Comparison of ENCODE assay signal across 9 cellular contexts in the genomic region with DNA sequence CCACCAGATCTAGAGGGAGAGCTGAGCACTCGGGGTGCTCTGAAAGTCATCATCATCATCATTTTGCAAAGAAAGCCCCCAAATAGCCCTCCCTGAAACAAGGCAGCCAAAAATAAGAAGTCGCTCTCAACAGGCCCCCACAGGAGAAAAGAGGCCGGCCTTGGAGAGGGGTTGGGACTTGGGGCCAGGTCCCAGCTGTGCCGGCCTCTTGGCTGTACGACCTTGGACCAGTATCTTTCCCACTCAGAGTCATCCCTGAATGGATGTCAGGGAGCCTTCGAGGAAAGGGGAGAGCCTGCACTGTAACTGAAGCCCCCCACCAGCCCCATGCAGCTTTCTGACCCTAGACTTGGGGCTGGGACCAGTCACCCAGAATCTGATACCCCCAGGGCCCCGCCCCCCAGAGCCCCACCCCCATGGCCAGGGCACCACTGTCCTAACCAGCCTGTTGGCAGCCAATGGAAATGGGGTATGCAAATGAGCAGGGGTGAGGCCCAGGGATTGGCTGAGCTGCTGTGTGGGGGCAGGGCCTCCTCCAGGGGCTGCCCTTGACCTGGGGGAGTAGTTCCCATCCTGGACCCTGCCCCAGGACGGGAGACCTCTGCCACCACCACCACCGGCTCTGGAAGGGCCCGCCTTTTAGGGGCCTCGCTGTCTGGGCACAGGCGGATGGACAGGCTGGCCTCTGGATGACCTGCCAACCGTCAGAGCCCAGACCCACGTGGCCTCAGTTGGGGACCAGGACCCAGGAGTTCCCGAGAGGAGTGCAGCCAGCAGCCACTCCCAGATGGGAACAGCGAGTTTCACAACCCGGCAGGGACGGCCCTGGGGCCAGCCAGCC. TPM values are rescaled to one million over a fixed set of nuclear protein-coding genes. Genes with fewer than 3 reads are reported as not detected.
DNase-seq lines count a peak whose midpoint lies in the region; ATAC-seq and TF ChIP-seq lines count a peak whose summit lies in the region.
"Had no signal": no experiment of that assay in that cellular context is flagged by ENCODE, and none has a peak within 500 bp of the region (broad histone marks: within the 10 kb centered on the region; RNA-seq: fewer than 3 reads in every experiment).

No MANE protein-coding gene starts in this region.

- TF ChIP-seq CTCF in natural killer cell (IDR thresholded peaks at IDR 0.05) = no peak

- H3K79me2 ChIP-seq in trophoblast cell (ENCODE audit: control insufficient read depth, insufficient read depth, low read length, poor library complexity) = no peaks in the 10 kb centered on the region

- H3K9me3 Mint-ChIP-seq in natural killer cell = no peaks in the 10 kb centered on the region

- H2AK5ac ChIP-seq in trophoblast cell (ENCODE audit: low read length) = no peak overlapping the region

- H3K79me1 ChIP-seq in trophoblast cell (ENCODE audit: low read length) = no peaks in the 10 kb centered on the region

- no peak overlapping the region for H2AFZ ChIP-seq in trophoblast cell (ENCODE audit: insufficient read depth, low read length, poor library complexity)

- H4K12ac ChIP-seq in trophoblast cell (ENCODE audit: low read depth, low read length) = no peak overlapping the region

- no peak overlapping the region for H2BK120ac ChIP-seq in trophoblast cell (ENCODE audit: insufficient read depth, low read length, poor library complexity)

- no peak overlapping the region for H3K4me3 ChIP-seq in trophoblast cell (ENCODE audit: low read depth, low read length)

- no CpG with 5 or more reads among the region's 18 CpGs for WGBS in trophoblast cell (ENCODE audit: extremely low coverage, insufficient coverage, insufficient read length)

- H3K4me1 Mint-ChIP-seq in natural killer cell = peaks cover 56 to 77% of the 10 kb centered on the region in 2 donors

- H3K18ac ChIP-seq in trophoblast cell (ENCODE audit: low read length) = no peak overlapping the region

- H4K91ac ChIP-seq in trophoblast cell (ENCODE audit: low read depth, low read length) = no peak overlapping the region

- no peaks in the 10 kb centered on the region for H3K27me3 ChIP-seq in trophoblast cell (ENCODE audit: insufficient read depth, low read length)

- peak overlapping the region; percentile 81 to 94 for H3K27ac Mint-ChIP-seq in natural killer cell

- ATAC-seq in natural killer cell (peak; percentile 28 to 52 (median 41)), GM21360 (IDR thresholded peaks at IDR 0.05; ENCODE audit: unreplicated experiment) (no peak)

- no peaks in the 10 kb centered on the region for H3K36me3 Mint-ChIP-seq in natural killer cell
- H3K36me3 Mint-ChIP-seq: activated naive CD8-positive, alpha-beta T cell had no signal

- H3K14ac ChIP-seq in trophoblast cell (ENCODE audit: low read length) = no peak overlapping the region

- H3K4me3 Mint-ChIP-seq in natural killer cell = peak overlapping the region; percentile 53

- H3K9ac ChIP-seq in trophoblast cell (ENCODE audit: low read length) = no peak overlapping the region

- no peak overlapping the region for H3K4ac ChIP-seq in trophoblast cell (ENCODE audit: low read depth, low read length)

- H3K27ac ChIP-seq in trophoblast cell (ENCODE audit: low read depth, low read length) = no peak overlapping the region

- no peak overlapping the region for H4K8ac ChIP-seq in trophoblast cell (ENCODE audit: low read depth, low read length)

- intact Hi-C loops in natural killer cell (cut with micrococcal nuclease) = no loop called here

- no peak overlapping the region for H3K23ac ChIP-seq in trophoblast cell (ENCODE audit: low read length)

- peaks cover 6 to 10% of the 10 kb centered on the region in 2 experiments for H3K4me1 ChIP-seq in trophoblast cell (ENCODE audit: control insufficient read depth in 1 of 2, insufficient read depth in 2 of 2, low read length in 2 of 2)

- peaks cover 3% of the 10 kb centered on the region in 2 experiments for H3K36me3 ChIP-seq in trophoblast cell (ENCODE audit: control insufficient read depth in 1 of 2, insufficient read depth in 2 of 2, low read length in 2 of 2)

- H2BK12ac ChIP-seq in trophoblast cell (ENCODE audit: low read length) = no peak overlapping the region

- peaks cover 3% of the 10 kb centered on the region for H3K9me3 ChIP-seq in trophoblast cell (ENCODE audit: insufficient read depth, low read depth, low read length)

- DNase-seq in ELF-1 (ENCODE audit: low read depth, low spot score) (peak; percentile 81), M059J (ENCODE audit: low read depth) (peak; percentile 30), astrocyte of the hippocampus (ENCODE audit: low read depth, low spot score) (peak; percentile 63), natural killer cell (no peak), trophoblast cell (no peak), NCI-H524 treated with DMSO at 0.1 percent for 48 hours (lab: John Stamatoyannopoulos, UW) (no peak), NCI-H1417 treated with DMSO at 0.1 percent for 48 hours (lab: John Stamatoyannopoulos, UW) (no peak)

- H3K4me2 ChIP-seq in trophoblast cell (ENCODE audit: low read length) = no peak overlapping the region

- no peaks in the 10 kb centered on the region for H3K27me3 Mint-ChIP-seq in natural killer cell (ENCODE audit: low read depth in 2 of 2)
- H3K27me3 Mint-ChIP-seq: activated naive CD8-positive, alpha-beta T cell had no signal

- no peak overlapping the region for H2BK5ac ChIP-seq in trophoblast cell (ENCODE audit: low read depth, low read length, poor library complexity)

RNA-seq across cellular contexts. Expression of gene ZFPM1, which starts 15.4 kb away (rescaled TPM):
- 0.10 and 1.9 TPM in 2 replicates for total RNA-seq in M059J (2014; rRNA removed; shearing (Covaris generic))
- 10 to 100 TPM; 56.3 to 71.0 (median 64.6) TPM for total RNA-seq in natural killer cell
- 4.0 and 4.1 TPM in 2 replicates for polyA plus RNA-seq in trophoblast cell (2013)

Comparison
In these comparisons a context has a peak if more than half of its experiments do, and no peak if none do; other contexts are left out.
1. DNase-seq: peak in ELF-1 (single experiment), M059J (single experiment) and astrocyte of the hippocampus (single experiment); none in natural killer cell (single experiment), trophoblast cell (0 of 2), NCI-H524 treated with DMSO at 0.1 percent for 48 hours (single experiment) and NCI-H1417 treated with DMSO at 0.1 percent for 48 hours (single experiment).
2. RNA of gene ZFPM1, which starts 15.4 kb away (total RNA-seq): 56.3 to 71.0 TPM in natural killer cell; 0.10 to 1.9 TPM in M059J; every median in the first group is over 10 times any median in the second.